13 cellular contexts compared by ENCODE assay signal in genomic region chr6:27662770-27663169, GRCh38.
"Had no signal": no experiment of that assay in that cellular context is flagged by ENCODE, and none has a peak within 500 bp of the region (broad histone marks: within the 10 kb centered on the region; RNA-seq: fewer than 3 reads in every experiment).

No MANE protein-coding gene starts in this region.

- H3K4me1 ChIP-seq: left lung, spleen had no signal

- DNase-seq: activated CD4-positive, alpha-beta T cell treated with anti-CD3 and anti-CD28 coated beads, Interleukin-2, amount 50 U/mL, for 1 hour; activated CD4-positive, CD25-positive, alpha-beta regulatory T cell; activated naive CD4-positive, alpha-beta T cell treated with anti-CD3 and anti-CD28 coated beads for 36 hours; activated T-cell treated with anti-CD3 and anti-CD28 coated beads for 4 hours; effector CD4-positive, alpha-beta T cell; foreskin melanocyte; head of caudate nucleus; left lung; spleen; stimulated activated CD4-positive, alpha-beta T cell treated with anti-CD3 and anti-CD28 coated beads, Interleukin-1b, Interleukin-23, amount 100 ng/mL, for 48 hours; stimulated activated naive B cell treated with anti-CD40 and anti-IgM and Interleukin-4, amounts not matched to agents 10 μg/mL and 1 μg/mL and 100 μg/mL, for 72 hours; substantia nigra; transverse colon had no signal

- H3K27ac ChIP-seq: left lung, spleen, transverse colon had no signal

- H3K36me3 ChIP-seq: left lung, spleen, transverse colon had no signal

- H3K4me3 ChIP-seq: left lung, spleen, transverse colon had no signal

- H3K9me3 ChIP-seq: left lung, spleen, transverse colon had no signal
